Comparison of ENCODE assay signal across 8 cellular contexts in the genomic region with DNA sequence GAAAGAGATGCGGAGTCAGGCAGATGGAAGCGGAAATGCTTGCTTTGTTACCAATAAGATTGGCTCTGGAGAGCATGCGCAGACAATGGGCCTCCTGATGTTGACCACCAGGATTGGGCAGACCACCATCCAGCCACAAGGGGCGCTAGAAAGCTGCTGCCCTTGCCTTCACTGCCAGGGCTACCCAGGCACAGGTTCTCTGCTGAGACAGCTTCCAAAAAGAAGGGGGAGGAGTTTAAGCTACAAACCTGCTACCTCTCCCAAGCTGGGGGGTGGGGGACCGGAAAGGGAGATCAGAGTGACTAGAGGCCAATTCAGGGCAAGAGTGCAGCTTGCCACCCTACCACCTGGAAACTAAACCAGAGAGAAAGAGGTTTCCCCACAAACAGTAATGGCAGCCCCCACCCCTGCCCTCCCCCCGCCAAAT.
A peak's percentile ranks its signal among the peaks of the same experiment; 100 is the strongest.
DNase-seq lines count a peak whose midpoint lies in the region; ATAC-seq, FAIRE-seq and TF ChIP-seq lines count a peak whose summit lies in the region.

No MANE protein-coding gene starts in this region.

- H4K20me1 ChIP-seq in SK-N-SH (ENCODE audit: insufficient read depth) (no peaks in the 10 kb centered on the region), K562 (replicated peaks; ENCODE audit: control insufficient read depth, insufficient read depth, low read length) (no peaks in the 10 kb centered on the region)

- TF ChIP-seq RAD21 in SK-N-SH (IDR thresholded peaks at IDR 0.05; ENCODE audit: low read length) (0 out of 2 replicates have a peak, but pooled peaks have one; percentile 37), K562 (CRISPR knock-in tag; conservative IDR thresholded peaks at IDR 0.05 in 1 of 2, IDR thresholded peaks at IDR 0.05 in 1 of 2) (peak; percentile 43 to 69)

- peak; percentile 97 for ATAC-seq in K562
- no peak for ATAC-seq in HG02970 (IDR thresholded peaks at IDR 0.05; ENCODE audit: low FRiP score, unreplicated experiment)
- no peak for ATAC-seq in GM21786 (IDR thresholded peaks at IDR 0.05; ENCODE audit: unreplicated experiment)

- POLR2A ChIA-PET in SK-N-SH (lab: Yijun Ruan, JAX) (no interaction called here), K562 (lab: Yijun Ruan, JAX) (interaction anchor here (0.6 to 1.1 kb wide), 2 partner anchors 44 to 450 kb away, joined by 3 to 5 read pairs; no protein-coding TSS in a partner anchor)

- H3K4me1 ChIP-seq in SK-N-SH (ENCODE audit: control insufficient read depth in 1 of 2, insufficient read depth in 2 of 2, low read depth in 1 of 2, low read length in 1 of 2) (no peaks in the 10 kb centered on the region; a peak in 1 of 4 replicates), K562 (replicated peaks in 1 of 2; ENCODE audit: control insufficient read depth in 2 of 2, insufficient read depth in 2 of 2, low read length in 2 of 2) (no peaks in the 10 kb centered on the region), vagina (no peaks in the 10 kb centered on the region)

- peak; percentile 70 for FAIRE-seq in K562 (lab: Jason Lieb, UNC)

- H3K9ac ChIP-seq in SK-N-SH (no peak overlapping the region), K562 (ENCODE audit: insufficient read depth in 1 of 2, low read depth in 2 of 2, low read length in 2 of 2) (no peak overlapping the region)

- H3K27me3 ChIP-seq in SK-N-SH (ENCODE audit: insufficient read depth) (peaks cover 25% of the 10 kb centered on the region), K562 (ENCODE audit: control insufficient read depth in 2 of 2, insufficient read depth in 2 of 2, low read length in 2 of 2) (peaks cover 16 to 18% of the 10 kb centered on the region in 2 experiments), vagina (no peaks in the 10 kb centered on the region)

- H3K9me3 ChIP-seq in SK-N-SH = no peaks in the 10 kb centered on the region
- no peaks in the 10 kb centered on the region for H3K9me3 ChIP-seq in K562 (replicated peaks; ENCODE audit: control insufficient read depth, insufficient read depth, low read depth, low read length)
- no peaks in the 10 kb centered on the region for H3K9me3 ChIP-seq in vagina

- no peaks in the 10 kb centered on the region for H3K79me2 ChIP-seq in SK-N-SH (ENCODE audit: insufficient read depth)
- no peaks in the 10 kb centered on the region for H3K79me2 ChIP-seq in K562 (ENCODE audit: control insufficient read depth, insufficient read depth, low read length)

- no peak for TF ChIP-seq POLR2A in K562 (conservative IDR thresholded peaks at IDR 0.05)
- TF ChIP-seq POLR2A in vagina (IDR thresholded peaks at IDR 0.05) = no peak

- intact Hi-C loops in K562 (cut with micrococcal nuclease) = no loop called here
- intact Hi-C loops in vagina (cut with DNase I) = no loop called here

- H3K36me3 ChIP-seq in SK-N-SH (replicated peaks in 1 of 2; ENCODE audit: control insufficient read depth in 1 of 2, insufficient read depth in 2 of 2, low read length in 1 of 2) (no peaks in the 10 kb centered on the region), K562 (ENCODE audit: control insufficient read depth, insufficient read depth, low read length) (no peaks in the 10 kb centered on the region), vagina (no peaks in the 10 kb centered on the region)

- H3F3A ChIP-seq in SK-N-SH (replicated peaks; ENCODE audit: insufficient read depth) = no peaks in the 10 kb centered on the region

- CTCF ChIA-PET in SK-N-SH (lab: Yijun Ruan, JAX) (interaction anchor here (0.9 to 2.1 kb wide), 7 partner anchors 8 to 329 kb away, joined by 3 to 6 read pairs (median 4); no protein-coding TSS in a partner anchor), K562 (lab: Yijun Ruan, JAX; ENCODE audit: low intra/inter-chr PET ratio) (no interaction called here)

- H3K27ac ChIP-seq in C4-2B (no peak overlapping the region), SK-N-SH (ENCODE audit: low read depth in 2 of 2, low read length in 1 of 2) (no peak overlapping the region), K562 (ENCODE audit: extremely low read depth, low read depth, low read length) (no peak overlapping the region), vagina (no peak overlapping the region)

- no TSS peak for BruUV-seq in K562 (replicated peaks; lab: Mats Ljungman, UMichigan)

- H3K4me3 ChIP-seq in SK-N-SH (ENCODE audit: low read depth in 2 of 2, low read length in 1 of 2) = no peak overlapping the region
- H3K4me3 ChIP-seq in K562 = no peak overlapping the region
- no peak overlapping the region for H3K4me3 ChIP-seq in vagina

- peak; percentile 83 for TF ChIP-seq CTCF in C4-2B (conservative IDR thresholded peaks at IDR 0.05)
- TF ChIP-seq CTCF in SK-N-SH (IDR thresholded peaks at IDR 0.05) = peak; percentile 57
- peak; percentile 87 to 96 (median 88) for TF ChIP-seq CTCF in K562 (IDR thresholded peaks at IDR 0.05 in 2 of 3, conservative IDR thresholded peaks at IDR 0.05 in 1 of 3; ENCODE audit: insufficient read depth in 2 of 3, low read depth in 1 of 3, low read length in 3 of 3)
- TF ChIP-seq CTCF in vagina (IDR thresholded peaks at IDR 0.05) = no peak

- DNase-seq in GM19240 (ENCODE audit: insufficient read length, low spot score) (peak; percentile 51), SK-N-SH (peak; percentile 78), K562 (ENCODE audit: extremely low read depth in 1 of 4, low spot score in 3 of 4) (peak; percentile 75 to 87 (median 83)), myocyte (ENCODE audit: low read depth) (peak; percentile 20), vagina (ENCODE audit: extremely low spot score in 2 of 2) (peak; percentile 34 to 52)

- in situ Hi-C loops in K562 (cut with MboI) = loop anchor here (5.0 kb wide), 1 partner anchor 92 kb away; no protein-coding TSS in a partner anchor

- no peak for TF ChIP-seq EP300 in SK-N-SH (IDR thresholded peaks at IDR 0.05; ENCODE audit: borderline replicate concordance in 1 of 2, low read depth in 1 of 2, low read length in 1 of 2)
- TF ChIP-seq EP300 in K562 (IDR thresholded peaks at IDR 0.05; ENCODE audit: low read length) = no peak

- H3K4me2 ChIP-seq in SK-N-SH = no peak overlapping the region
- H3K4me2 ChIP-seq in K562 (ENCODE audit: insufficient read depth, low read length) = no peak overlapping the region

- H2AFZ ChIP-seq in SK-N-SH (ENCODE audit: low read depth) (no peak overlapping the region), K562 (ENCODE audit: low read depth, low read length) (no peak overlapping the region; the same call in 1 of the 2 replicates)

- H3K9me1 ChIP-seq in K562 (ENCODE audit: control insufficient read depth, insufficient read depth, low read length) = no peaks in the 10 kb centered on the region

- WGBS in SK-N-SH (ENCODE audit: low lambda C conversion rate) = 21% methylated on average over 6 of the region's 6 CpGs
- 38% methylated on average over 6 of the region's 6 CpGs for WGBS in K562 (ENCODE audit: insufficient coverage, low coverage, missing lambda C conversion rate)

- no peaks in the 10 kb centered on the region for H3K9me2 ChIP-seq in SK-N-SH

TF ChIP-seq in SK-N-SH, 30 proteins besides CTCF, POLR2A, EP300 and RAD21:
- TF ChIP-seq NRF1 (IDR thresholded peaks at IDR 0.05; ENCODE audit: low read depth, low read length) = peak; percentile 29; the same call in 1 of the 2 replicates
- no peak for TF ChIP-seq EZH2phosphoT487 (IDR thresholded peaks at IDR 0.05; ENCODE audit: borderline replicate concordance, low read depth)

TF ChIP-seq in K562, 482 proteins besides CTCF, POLR2A, EP300 and RAD21 (continues in another document):
- TF ChIP-seq, protein P1, sequence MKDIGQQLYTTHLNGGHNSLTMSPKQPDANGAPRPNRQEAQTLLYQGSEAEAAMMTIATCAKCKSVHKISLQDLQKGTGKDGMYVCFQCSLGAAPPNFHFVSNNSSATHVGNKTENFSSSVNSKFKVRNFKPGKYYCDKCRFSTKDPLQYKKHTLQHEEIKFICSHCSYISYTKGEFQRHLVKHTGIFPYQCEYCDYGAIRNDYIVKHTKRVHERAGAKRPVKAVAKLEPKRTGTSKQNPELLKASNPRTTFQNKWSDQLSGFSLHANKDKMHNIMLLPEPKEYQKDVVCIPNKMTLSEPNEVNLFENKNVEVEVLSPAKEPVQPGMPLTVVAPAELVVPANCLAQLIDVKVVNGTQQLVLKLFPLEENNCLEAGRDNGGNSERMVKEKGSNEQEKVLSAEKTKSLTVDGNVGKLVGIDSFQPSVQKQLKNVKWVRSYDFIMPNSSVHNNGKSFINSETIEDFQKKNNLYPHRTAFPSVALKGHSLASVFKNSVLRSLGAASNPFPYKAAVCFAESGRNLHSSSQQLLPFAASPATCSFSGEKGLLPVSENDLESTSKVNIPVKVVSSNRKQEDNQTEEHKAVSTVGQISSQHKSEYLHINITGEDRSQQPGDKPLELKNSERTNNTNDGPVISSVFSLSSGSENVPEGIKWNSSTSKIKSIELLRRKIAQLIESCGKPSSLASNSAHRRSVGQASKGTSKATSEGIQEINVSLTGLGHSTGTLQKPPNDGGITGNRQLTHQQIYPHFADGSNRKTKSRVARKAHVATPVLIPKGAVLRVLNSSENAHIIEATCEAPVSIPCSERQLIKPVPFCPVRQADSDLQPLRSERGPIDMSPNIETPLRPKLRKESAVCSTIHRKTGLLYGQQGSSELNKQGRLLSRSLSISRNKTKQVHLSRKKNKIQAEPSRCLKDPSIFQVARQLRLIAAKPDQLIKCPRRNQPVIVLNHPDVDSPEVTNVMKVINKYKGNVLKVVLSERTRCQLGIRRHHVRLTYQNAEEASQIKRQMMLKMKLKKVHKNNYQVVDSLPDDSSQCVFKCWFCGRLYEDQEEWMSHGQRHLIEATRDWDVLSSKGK (CRISPR knock-in tag; IDR thresholded peaks at IDR 0.05) = no peak
- TF ChIP-seq MYNN (IDR thresholded peaks at IDR 0.05) (0 out of 2 replicates have a peak, but pooled peaks have one; percentile 40), MYNN (CRISPR knock-in tag; IDR thresholded peaks at IDR 0.05) (no peak), ZBTB49 (CRISPR knock-in tag; IDR thresholded peaks at IDR 0.05; ENCODE audit: borderline replicate concordance) (no peak), JUND (IDR thresholded peaks at IDR 0.05; ENCODE audit: borderline replicate concordance, low read depth, low read length) (no peak), JUND (tag; IDR thresholded peaks at IDR 0.05; ENCODE audit: borderline replicate concordance, low read depth, low read length) (no peak)

Comparison
In these comparisons a context has a peak if more than half of its experiments do, and no peak if none do; other contexts are left out.
1. CTCF ChIP-seq: peak in C4-2B (single experiment), SK-N-SH (single experiment) and K562 (3 of 3); none in vagina (0 of 3).
2. DNase-seq: peak in every context shown above with its lines; median percentile 83 in K562; 78 in SK-N-SH; 51 in GM19240; 43 in vagina; 20 in myocyte.